1 cellular context compared by ENCODE assay signal in the genomic region with DNA sequence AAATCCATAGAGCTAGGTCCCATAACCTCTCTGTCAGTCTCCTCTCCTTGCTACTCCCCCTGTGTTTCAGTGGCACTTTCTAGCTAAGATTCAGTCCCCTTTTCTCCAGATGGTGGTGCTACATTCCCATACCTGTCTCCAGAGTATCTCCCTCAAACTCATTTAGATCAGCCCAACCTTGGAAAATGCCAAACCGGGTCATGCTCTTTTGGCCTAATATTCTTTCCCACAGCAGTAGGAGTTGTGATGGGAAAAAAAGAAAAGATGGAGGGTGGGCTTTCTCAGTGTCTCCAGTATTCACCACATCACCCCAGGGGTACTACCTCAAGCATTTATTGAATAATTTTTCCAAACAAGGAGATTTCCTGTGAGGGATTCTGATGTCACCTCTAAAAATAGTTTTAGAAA.
TF ChIP-seq lines count a peak whose summit lies in the region.

No MANE protein-coding gene starts in this region.

TF ChIP-seq in HepG2, 621 proteins besides CTCF, POLR2A, EP300 and RAD21 (continues in another document):
- no peak for TF ChIP-seq ZNF510 (CRISPR knock-in tag; IDR thresholded peaks at IDR 0.05; ENCODE audit: low read depth)
- no peak for TF ChIP-seq NAIF1 (CRISPR knock-in tag; IDR thresholded peaks at IDR 0.05; ENCODE audit: borderline replicate concordance)
- no peak for TF ChIP-seq ZNF350 (CRISPR knock-in tag; IDR thresholded peaks at IDR 0.05; ENCODE audit: borderline replicate concordance, low read depth)
- no peak for TF ChIP-seq ZNF704 (CRISPR knock-in tag; IDR thresholded peaks at IDR 0.05; ENCODE audit: borderline replicate concordance)
- TF ChIP-seq KDM5A (IDR thresholded peaks at IDR 0.05; ENCODE audit: borderline replicate concordance, low read length), result no peak
- no peak for TF ChIP-seq HINFP (CRISPR knock-in tag; IDR thresholded peaks at IDR 0.05; ENCODE audit: low read depth)
- TF ChIP-seq, protein P1, sequence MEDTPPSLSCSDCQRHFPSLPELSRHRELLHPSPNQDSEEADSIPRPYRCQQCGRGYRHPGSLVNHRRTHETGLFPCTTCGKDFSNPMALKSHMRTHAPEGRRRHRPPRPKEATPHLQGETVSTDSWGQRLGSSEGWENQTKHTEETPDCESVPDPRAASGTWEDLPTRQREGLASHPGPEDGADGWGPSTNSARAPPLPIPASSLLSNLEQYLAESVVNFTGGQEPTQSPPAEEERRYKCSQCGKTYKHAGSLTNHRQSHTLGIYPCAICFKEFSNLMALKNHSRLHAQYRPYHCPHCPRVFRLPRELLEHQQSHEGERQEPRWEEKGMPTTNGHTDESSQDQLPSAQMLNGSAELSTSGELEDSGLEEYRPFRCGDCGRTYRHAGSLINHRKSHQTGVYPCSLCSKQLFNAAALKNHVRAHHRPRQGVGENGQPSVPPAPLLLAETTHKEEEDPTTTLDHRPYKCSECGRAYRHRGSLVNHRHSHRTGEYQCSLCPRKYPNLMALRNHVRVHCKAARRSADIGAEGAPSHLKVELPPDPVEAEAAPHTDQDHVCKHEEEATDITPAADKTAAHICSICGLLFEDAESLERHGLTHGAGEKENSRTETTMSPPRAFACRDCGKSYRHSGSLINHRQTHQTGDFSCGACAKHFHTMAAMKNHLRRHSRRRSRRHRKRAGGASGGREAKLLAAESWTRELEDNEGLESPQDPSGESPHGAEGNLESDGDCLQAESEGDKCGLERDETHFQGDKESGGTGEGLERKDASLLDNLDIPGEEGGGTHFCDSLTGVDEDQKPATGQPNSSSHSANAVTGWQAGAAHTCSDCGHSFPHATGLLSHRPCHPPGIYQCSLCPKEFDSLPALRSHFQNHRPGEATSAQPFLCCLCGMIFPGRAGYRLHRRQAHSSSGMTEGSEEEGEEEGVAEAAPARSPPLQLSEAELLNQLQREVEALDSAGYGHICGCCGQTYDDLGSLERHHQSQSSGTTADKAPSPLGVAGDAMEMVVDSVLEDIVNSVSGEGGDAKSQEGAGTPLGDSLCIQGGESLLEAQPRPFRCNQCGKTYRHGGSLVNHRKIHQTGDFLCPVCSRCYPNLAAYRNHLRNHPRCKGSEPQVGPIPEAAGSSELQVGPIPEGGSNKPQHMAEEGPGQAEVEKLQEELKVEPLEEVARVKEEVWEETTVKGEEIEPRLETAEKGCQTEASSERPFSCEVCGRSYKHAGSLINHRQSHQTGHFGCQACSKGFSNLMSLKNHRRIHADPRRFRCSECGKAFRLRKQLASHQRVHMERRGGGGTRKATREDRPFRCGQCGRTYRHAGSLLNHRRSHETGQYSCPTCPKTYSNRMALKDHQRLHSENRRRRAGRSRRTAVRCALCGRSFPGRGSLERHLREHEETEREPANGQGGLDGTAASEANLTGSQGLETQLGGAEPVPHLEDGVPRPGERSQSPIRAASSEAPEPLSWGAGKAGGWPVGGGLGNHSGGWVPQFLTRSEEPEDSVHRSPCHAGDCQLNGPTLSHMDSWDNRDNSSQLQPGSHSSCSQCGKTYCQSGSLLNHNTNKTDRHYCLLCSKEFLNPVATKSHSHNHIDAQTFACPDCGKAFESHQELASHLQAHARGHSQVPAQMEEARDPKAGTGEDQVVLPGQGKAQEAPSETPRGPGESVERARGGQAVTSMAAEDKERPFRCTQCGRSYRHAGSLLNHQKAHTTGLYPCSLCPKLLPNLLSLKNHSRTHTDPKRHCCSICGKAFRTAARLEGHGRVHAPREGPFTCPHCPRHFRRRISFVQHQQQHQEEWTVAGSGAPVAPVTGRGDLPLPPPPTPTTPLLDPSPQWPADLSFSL (CRISPR knock-in tag; IDR thresholded peaks at IDR 0.05), result no peak
- TF ChIP-seq HOMEZ (CRISPR knock-in tag; IDR thresholded peaks at IDR 0.05; ENCODE audit: low read depth), result peak; percentile 42; the same call in 1 of the 2 replicates
- TF ChIP-seq ZNF562 (CRISPR knock-in tag; IDR thresholded peaks at IDR 0.05; ENCODE audit: borderline replicate concordance), result no peak
- 0 out of 2 replicates have a peak, but pooled peaks have one; percentile 24 for TF ChIP-seq IRF2 (CRISPR knock-in tag; IDR thresholded peaks at IDR 0.05)
- no peak for TF ChIP-seq ZNF749 (CRISPR knock-in tag; IDR thresholded peaks at IDR 0.05; ENCODE audit: borderline replicate concordance)
- TF ChIP-seq NFYB (CRISPR knock-in tag; IDR thresholded peaks at IDR 0.05), result no peak
- TF ChIP-seq DRAP1 (CRISPR knock-in tag; IDR thresholded peaks at IDR 0.05), result 0 out of 2 replicates have a peak, but pooled peaks have one; percentile 14
- no peak for TF ChIP-seq HNF4G (IDR thresholded peaks at IDR 0.05; ENCODE audit: borderline replicate concordance, low read depth, low read length)
- TF ChIP-seq HNF4G (CRISPR knock-in tag; IDR thresholded peaks at IDR 0.05; ENCODE audit: borderline replicate concordance, low read depth), result no peak
- no peak for TF ChIP-seq NBN (conservative IDR thresholded peaks at IDR 0.05)
- TF ChIP-seq ZNF160 (CRISPR knock-in tag; IDR thresholded peaks at IDR 0.05), result no peak
- 0 out of 2 replicates have a peak, but pooled peaks have one; percentile 43 for TF ChIP-seq KLF11 (CRISPR knock-in tag; IDR thresholded peaks at IDR 0.05)
- TF ChIP-seq, protein P2, sequence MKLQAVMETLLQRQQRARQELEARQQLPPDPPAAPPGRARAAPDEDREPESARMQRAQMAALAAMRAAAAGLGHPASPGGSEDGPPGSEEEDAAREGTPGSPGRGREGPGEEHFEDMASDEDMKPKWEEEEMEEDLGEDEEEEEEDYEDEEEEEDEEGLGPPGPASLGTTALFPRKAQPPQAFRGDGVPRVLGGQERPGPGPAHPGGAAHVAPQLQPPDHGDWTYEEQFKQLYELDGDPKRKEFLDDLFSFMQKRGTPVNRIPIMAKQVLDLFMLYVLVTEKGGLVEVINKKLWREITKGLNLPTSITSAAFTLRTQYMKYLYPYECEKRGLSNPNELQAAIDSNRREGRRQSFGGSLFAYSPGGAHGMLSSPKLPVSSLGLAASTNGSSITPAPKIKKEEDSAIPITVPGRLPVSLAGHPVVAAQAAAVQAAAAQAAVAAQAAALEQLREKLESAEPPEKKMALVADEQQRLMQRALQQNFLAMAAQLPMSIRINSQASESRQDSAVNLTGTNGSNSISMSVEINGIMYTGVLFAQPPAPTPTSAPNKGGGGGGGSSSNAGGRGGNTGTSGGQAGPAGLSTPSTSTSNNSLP (IDR thresholded peaks at IDR 0.05; ENCODE audit: low read depth, low read length), result no peak
- no peak for TF ChIP-seq TMF1 (CRISPR knock-in tag; IDR thresholded peaks at IDR 0.05; ENCODE audit: low read depth)
- TF ChIP-seq ZNF34 (CRISPR knock-in tag; IDR thresholded peaks at IDR 0.05; ENCODE audit: borderline replicate concordance), result no peak
- no peak for TF ChIP-seq TP53 (CRISPR knock-in tag; conservative IDR thresholded peaks at IDR 0.05)
- TF ChIP-seq, protein P3, sequence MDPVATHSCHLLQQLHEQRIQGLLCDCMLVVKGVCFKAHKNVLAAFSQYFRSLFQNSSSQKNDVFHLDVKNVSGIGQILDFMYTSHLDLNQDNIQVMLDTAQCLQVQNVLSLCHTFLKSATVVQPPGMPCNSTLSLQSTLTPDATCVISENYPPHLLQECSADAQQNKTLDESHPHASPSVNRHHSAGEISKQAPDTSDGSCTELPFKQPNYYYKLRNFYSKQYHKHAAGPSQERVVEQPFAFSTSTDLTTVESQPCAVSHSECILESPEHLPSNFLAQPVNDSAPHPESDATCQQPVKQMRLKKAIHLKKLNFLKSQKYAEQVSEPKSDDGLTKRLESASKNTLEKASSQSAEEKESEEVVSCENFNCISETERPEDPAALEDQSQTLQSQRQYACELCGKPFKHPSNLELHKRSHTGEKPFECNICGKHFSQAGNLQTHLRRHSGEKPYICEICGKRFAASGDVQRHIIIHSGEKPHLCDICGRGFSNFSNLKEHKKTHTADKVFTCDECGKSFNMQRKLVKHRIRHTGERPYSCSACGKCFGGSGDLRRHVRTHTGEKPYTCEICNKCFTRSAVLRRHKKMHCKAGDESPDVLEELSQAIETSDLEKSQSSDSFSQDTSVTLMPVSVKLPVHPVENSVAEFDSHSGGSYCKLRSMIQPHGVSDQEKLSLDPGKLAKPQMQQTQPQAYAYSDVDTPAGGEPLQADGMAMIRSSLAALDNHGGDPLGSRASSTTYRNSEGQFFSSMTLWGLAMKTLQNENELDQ (CRISPR knock-in tag; IDR thresholded peaks at IDR 0.05; ENCODE audit: borderline replicate concordance), result no peak
- TF ChIP-seq ZNF337 (CRISPR knock-in tag; IDR thresholded peaks at IDR 0.05; ENCODE audit: borderline replicate concordance, low read depth), result no peak
- TF ChIP-seq, protein P4, sequence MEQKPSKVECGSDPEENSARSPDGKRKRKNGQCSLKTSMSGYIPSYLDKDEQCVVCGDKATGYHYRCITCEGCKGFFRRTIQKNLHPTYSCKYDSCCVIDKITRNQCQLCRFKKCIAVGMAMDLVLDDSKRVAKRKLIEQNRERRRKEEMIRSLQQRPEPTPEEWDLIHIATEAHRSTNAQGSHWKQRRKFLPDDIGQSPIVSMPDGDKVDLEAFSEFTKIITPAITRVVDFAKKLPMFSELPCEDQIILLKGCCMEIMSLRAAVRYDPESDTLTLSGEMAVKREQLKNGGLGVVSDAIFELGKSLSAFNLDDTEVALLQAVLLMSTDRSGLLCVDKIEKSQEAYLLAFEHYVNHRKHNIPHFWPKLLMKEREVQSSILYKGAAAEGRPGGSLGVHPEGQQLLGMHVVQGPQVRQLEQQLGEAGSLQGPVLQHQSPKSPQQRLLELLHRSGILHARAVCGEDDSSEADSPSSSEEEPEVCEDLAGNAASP (CRISPR knock-in tag; IDR thresholded peaks at IDR 0.05; ENCODE audit: borderline replicate concordance), result 0 out of 2 replicates have a peak, but pooled peaks have one; percentile 28
- TF ChIP-seq MED13 (CRISPR knock-in tag; IDR thresholded peaks at IDR 0.05), result no peak
- no peak for TF ChIP-seq ZNF800 (CRISPR knock-in tag; IDR thresholded peaks at IDR 0.05)
- no peak for TF ChIP-seq SIX1 (CRISPR knock-in tag; IDR thresholded peaks at IDR 0.05; ENCODE audit: borderline replicate concordance)
- TF ChIP-seq SP1 (IDR thresholded peaks at IDR 0.05), result no peak
- no peak for TF ChIP-seq SP1 (CRISPR knock-in tag; IDR thresholded peaks at IDR 0.05)
- peak; percentile 33; the same call in 1 of the 2 replicates for TF ChIP-seq PATZ1 (CRISPR knock-in tag; IDR thresholded peaks at IDR 0.05)
- no peak for TF ChIP-seq WIZ (CRISPR knock-in tag; IDR thresholded peaks at IDR 0.05)
- TF ChIP-seq ZNF547 (CRISPR knock-in tag; IDR thresholded peaks at IDR 0.05), result no peak
- TF ChIP-seq RBM22 (optimal IDR thresholded peaks at IDR 0.05; ENCODE audit: low read length), result no peak
- TF ChIP-seq ATF1 (CRISPR knock-in tag; IDR thresholded peaks at IDR 0.05), result no peak
- TF ChIP-seq NFATC3 (CRISPR knock-in tag; IDR thresholded peaks at IDR 0.05), result no peak
- TF ChIP-seq ZNF747 (CRISPR knock-in tag; IDR thresholded peaks at IDR 0.05; ENCODE audit: borderline replicate concordance), result no peak
